8 cellular contexts compared by ENCODE assay signal in genomic region chr9:21395778-21396717, GRCh38. TPM values are rescaled to one million over a fixed set of nuclear protein-coding genes. Genes with fewer than 3 reads are reported as not detected.
DNase-seq lines count a peak whose midpoint lies in the region; ATAC-seq and TF ChIP-seq lines count a peak whose summit lies in the region.

No MANE protein-coding gene starts in this region.

- H3K27ac ChIP-seq in left ventricle myocardium inferior (replicated peaks): no peak overlapping the region

- peak overlapping the region; percentile 67 for H3K4me3 ChIP-seq in left ventricle myocardium inferior

- peaks cover 8% of the 10 kb centered on the region for H3K4me1 ChIP-seq in left ventricle myocardium inferior

- no peaks in the 10 kb centered on the region for H3K36me3 ChIP-seq in left ventricle myocardium inferior

- intact Hi-C loops in left ventricle myocardium inferior (cut with micrococcal nuclease): loop anchor here (5.0 kb wide), 1 partner anchor 69 kb away; no protein-coding TSS in a partner anchor

- ATAC-seq in HG02885 (IDR thresholded peaks at IDR 0.05; ENCODE audit: poor library complexity, unreplicated experiment): peak; percentile 85

- TF ChIP-seq CTCF in left ventricle myocardium inferior (IDR thresholded peaks at IDR 0.05; ENCODE audit: borderline replicate concordance): peak; percentile 84

- peaks cover 98% of the 10 kb centered on the region for H3K27me3 ChIP-seq in left ventricle myocardium inferior (ENCODE audit: low read depth)

- no peaks in the 10 kb centered on the region for H3K9me3 ChIP-seq in left ventricle myocardium inferior (replicated peaks)

- peak; percentile 1 for DNase-seq in NCI-H2107 treated with DMSO at 0.1 percent for 48 hours (lab: John Stamatoyannopoulos, UW; ENCODE audit: unreplicated experiment)
- no peak for DNase-seq in NCI-H2107 (lab: John Stamatoyannopoulos, UW)
- peak; percentile 19 for DNase-seq in RPMI7951 (ENCODE audit: low read depth)
- peak; percentile 68 for DNase-seq in activated naive CD4-positive, alpha-beta T cell treated with anti-CD3 and anti-CD28 coated beads, Interleukin-2, amount 50 U/mL, for 16 hours
- peak; percentile 45 for DNase-seq in left ventricle myocardium inferior
- peak; percentile 47 for DNase-seq in putamen (ENCODE audit: low spot score)
- DNase-seq in NCI-H2029 (lab: John Stamatoyannopoulos, UW): no peak

RNA-seq across cellular contexts. Expression of gene IFNA2, which starts 10.8 kb away (rescaled TPM):
- not detected in 2 replicates for total RNA-seq in RPMI7951 (2014; rRNA removed; shearing (Covaris generic))
- total RNA-seq in left ventricle myocardium inferior: not detected

RNA-seq across cellular contexts. Expression of gene IFNA8, which starts 12.9 kb away (rescaled TPM):
- total RNA-seq in RPMI7951 (2014; rRNA removed; shearing (Covaris generic)): not detected in 2 replicates
- not detected for total RNA-seq in left ventricle myocardium inferior

RNA-seq across cellular contexts. Expression of gene IFNA13, which starts 28.2 kb away (rescaled TPM):
- total RNA-seq in RPMI7951 (2014; rRNA removed; shearing (Covaris generic)): not detected in 2 replicates
- not detected for total RNA-seq in left ventricle myocardium inferior

RNA-seq across cellular contexts. Expression of gene IFNA1, which starts 44.2 kb away (rescaled TPM):
- total RNA-seq in RPMI7951 (2014; rRNA removed; shearing (Covaris generic)): not detected in 2 replicates
- not detected for total RNA-seq in left ventricle myocardium inferior

RNA-seq across cellular contexts. Expression of gene IFNA6, which starts 45.4 kb away (rescaled TPM):
- total RNA-seq in RPMI7951 (2014; rRNA removed; shearing (Covaris generic)): not detected in 2 replicates
- total RNA-seq in left ventricle myocardium inferior: not detected

Comparison
In these comparisons a context has a peak if more than half of its experiments do, and no peak if none do; other contexts are left out.
1. DNase-seq: peak in NCI-H2107 treated with DMSO at 0.1 percent for 48 hours (single experiment), RPMI7951 (single experiment), activated naive CD4-positive, alpha-beta T cell treated with anti-CD3 and anti-CD28 coated beads, Interleukin-2, amount 50 U/mL, for 16 hours (single experiment), left ventricle myocardium inferior (single experiment) and putamen (single experiment); none in NCI-H2107 (single experiment) and NCI-H2029 (single experiment).